Comparison of ENCODE assay signal across 18 cellular contexts in the genomic region with DNA sequence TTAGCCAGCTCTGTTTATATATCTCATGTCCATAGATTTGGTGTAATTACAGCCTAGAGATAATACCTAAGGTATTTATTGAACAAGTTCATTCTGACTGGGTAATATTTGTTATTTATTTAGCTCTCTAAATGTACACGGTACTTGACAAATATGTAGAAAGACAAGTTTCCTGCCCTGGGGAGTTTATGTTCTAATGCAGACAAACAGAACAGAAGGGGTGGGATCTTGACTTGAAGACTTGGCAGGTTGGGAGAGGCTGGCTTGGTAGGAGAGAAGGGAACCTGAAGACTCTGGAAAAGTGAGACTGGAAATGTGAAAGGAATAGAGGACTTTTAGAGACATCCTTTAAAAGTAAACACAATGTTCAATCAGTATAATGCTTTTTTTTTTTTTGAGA.
"Had no signal": no experiment of that assay in that cellular context is flagged by ENCODE, and none has a peak within 500 bp of the region (broad histone marks: within the 10 kb centered on the region; RNA-seq: fewer than 3 reads in every experiment).

No MANE protein-coding gene starts in this region.

- H3K4me3 ChIP-seq: body of pancreas, dorsolateral prefrontal cortex, left lung, thoracic aorta had no signal

- H3K27me3 ChIP-seq: body of pancreas, dorsolateral prefrontal cortex, left lung had no signal

- H3K9me3 ChIP-seq: body of pancreas had no signal

- H3K27ac ChIP-seq: body of pancreas, dorsolateral prefrontal cortex, left lung, thoracic aorta had no signal

- H3K4me1 Mint-ChIP-seq: activated B cell treated with CpG ODN at 0.5 μM for 24 hours; neural crest cell; stimulated activated naive B cell treated with anti-CD40 and anti-IgM and Interleukin-4, amounts not matched to agents 10 μg/mL and 1 μg/mL and 100 μg/mL, for 72 hours had no signal

- FAIRE-seq: colon, frontal cortex had no signal

- H3K36me3 Mint-ChIP-seq: stimulated activated naive B cell treated with anti-CD40 and anti-IgM and Interleukin-4, amounts not matched to agents 10 μg/mL and 1 μg/mL and 100 μg/mL, for 72 hours had no signal

- H3K4me1 ChIP-seq: body of pancreas, left lung had no signal

- H3K27me3 Mint-ChIP-seq: activated B cell treated with CpG ODN at 0.5 μM for 24 hours; naive B cell; stimulated activated naive B cell treated with anti-CD40 and anti-IgM and Interleukin-4, amounts not matched to agents 10 μg/mL and 1 μg/mL and 100 μg/mL, for 72 hours had no signal

- H3K36me3 ChIP-seq: left lung, thoracic aorta had no signal

- H3K27ac Mint-ChIP-seq: activated B cell treated with CpG ODN at 0.5 μM for 24 hours; activated CD8-positive, alpha-beta T cell treated with anti-CD3 and anti-CD28 coated beads for 36 hours; activated naive CD4-positive, alpha-beta T cell treated with anti-CD3 and anti-CD28 coated beads for 36 hours; activated T-cell treated with anti-CD3 and anti-CD28 coated beads, Interleukin-2, amount 50 U/mL, for 24 hours; naive B cell; stimulated activated naive B cell treated with anti-CD40 and anti-IgM and Interleukin-4, amounts not matched to agents 10 μg/mL and 1 μg/mL and 100 μg/mL, for 72 hours; T-helper 2 cell treated with Interferon-gamma antibody and Interleukin-4, amounts not matched to agents 5 μg/mL and 100 μg/mL, for 36 hours had no signal

- H3K4me3 Mint-ChIP-seq: activated B cell treated with CpG ODN at 0.5 μM for 24 hours; activated CD8-positive, alpha-beta T cell treated with anti-CD3 and anti-CD28 coated beads for 36 hours; activated naive CD4-positive, alpha-beta T cell treated with anti-CD3 and anti-CD28 coated beads for 36 hours; activated T-cell treated with anti-CD3 and anti-CD28 coated beads, Interleukin-2, amount 50 U/mL, for 24 hours; naive B cell; neural crest cell; stimulated activated naive B cell treated with anti-CD40 and anti-IgM and Interleukin-4, amounts not matched to agents 10 μg/mL and 1 μg/mL and 100 μg/mL, for 72 hours; T-helper 2 cell treated with Interferon-gamma antibody and Interleukin-4, amounts not matched to agents 5 μg/mL and 100 μg/mL, for 36 hours had no signal

- ATAC-seq: activated CD8-positive, alpha-beta T cell treated with anti-CD3 and anti-CD28 coated beads for 36 hours; body of pancreas; left lung; sciatic nerve; stimulated activated naive B cell treated with anti-CD40 and anti-IgM and Interleukin-4, amounts not matched to agents 10 μg/mL and 1 μg/mL and 100 μg/mL, for 72 hours had no signal

- DNase-seq: activated B cell treated with CpG ODN at 0.5 μM for 24 hours; activated CD4-positive, alpha-beta T cell treated with anti-CD3 and anti-CD28 coated beads for 4 hours; activated CD8-positive, alpha-beta T cell treated with anti-CD3 and anti-CD28 coated beads for 36 hours; activated naive CD4-positive, alpha-beta T cell treated with anti-CD3 and anti-CD28 coated beads for 36 hours; activated T-cell treated with anti-CD3 and anti-CD28 coated beads, Interleukin-2, amount 50 U/mL, for 24 hours; body of pancreas; caudate nucleus; dorsolateral prefrontal cortex; left lung; naive B cell; stimulated activated CD4-positive, alpha-beta T cell treated with anti-CD3 and anti-CD28 coated beads, Interleukin-4, amount 100 ng/mL, for 4 hours; stimulated activated naive B cell treated with anti-CD40 and anti-IgM and Interleukin-4, amounts not matched to agents 10 μg/mL and 1 μg/mL and 100 μg/mL, for 72 hours had no signal
